ENCODE assay signal across 14 cellular contexts in genomic region chr19:842802-843179, GRCh38. TPM values are rescaled to one million over a fixed set of nuclear protein-coding genes. Genes with fewer than 3 reads are reported as not detected.
DNase-seq lines count a peak whose midpoint lies in the region; TF ChIP-seq lines count a peak whose summit lies in the region.
"Not testable (repeated sequence)": the region's sequence is repeated elsewhere in the genome, so short reads cannot be mapped to it uniquely, and the experiment has no call there.
"Had no signal": no experiment of that assay in that cellular context is flagged by ENCODE, and none has a peak within 500 bp of the region (broad histone marks: within the 10 kb centered on the region; RNA-seq: fewer than 3 reads in every experiment).

No MANE protein-coding gene starts in this region.

- H3K27me3 ChIP-seq in HL-60 (ENCODE audit: insufficient read depth, poor library complexity, severe bottlenecking), result not testable (repeated sequence)
- peaks cover 46% of the 10 kb centered on the region for H3K27me3 ChIP-seq in PC-9 (ENCODE audit: insufficient read depth, low read depth)

- H3K4me1 ChIP-seq in ES-I3 (ENCODE audit: insufficient read depth, low read length); PC-9 (replicated peaks; ENCODE audit: insufficient read depth): not testable (repeated sequence)

- DNase-seq in HL-60 (ENCODE audit: low read depth in 1 of 2, low spot score in 1 of 2); PC-9; nephron progenitor cell: not testable (repeated sequence)

- not testable (repeated sequence) for H3K36me3 Mint-ChIP-seq in brain; nephron progenitor cell (ENCODE audit: low read depth)

- H3K4me2 ChIP-seq in PC-9, result peak overlapping the region; percentile 82

- peak overlapping the region; percentile 74 for H3K27ac ChIP-seq in HL-60 (replicated peaks)
- H3K27ac ChIP-seq in PC-9, result not testable (repeated sequence)

- H3K27me3 Mint-ChIP-seq in brain, result peaks cover 17% of the 10 kb centered on the region
- H3K27me3 Mint-ChIP-seq in nephron progenitor cell (ENCODE audit: low read depth, poor library complexity), result peaks cover 37% of the 10 kb centered on the region

- H3K4me3 Mint-ChIP-seq in brain (peak overlapping the region in 3 of 5 experiments; percentile 63 to 76 (median 69)), nephron progenitor cell (peak overlapping the region; percentile 42)

- peaks cover 25% of the 10 kb centered on the region for H3K4me1 Mint-ChIP-seq in brain
- H3K4me1 Mint-ChIP-seq in nephron progenitor cell, result peaks cover 25% of the 10 kb centered on the region

- POLR2A ChIA-PET in PC-9 (lab: Charles Lee; ENCODE audit: unreplicated experiment), result not testable (repeated sequence)

- not testable (repeated sequence) for H2AFZ ChIP-seq in PC-9

- CTCF ChIA-PET in PC-9 (lab: Charles Lee), result interaction anchor here (0.6 kb wide), 1 partner anchor 308 kb away, joined by 4 read pairs; no protein-coding TSS in a partner anchor

- TF ChIP-seq CTCF in HL-60 (IDR thresholded peaks at IDR 0.05; ENCODE audit: insufficient read depth, low read length); PC-9 (conservative IDR thresholded peaks at IDR 0.05); brain (conservative IDR thresholded peaks at IDR 0.05); nephron progenitor cell (IDR thresholded peaks at IDR 0.05): not testable (repeated sequence)

- peaks cover 0 to 24% (median 3%) of the 10 kb centered on the region in 5 experiments for H3K9me3 Mint-ChIP-seq in brain
- not testable (repeated sequence) for H3K9me3 Mint-ChIP-seq in nephron progenitor cell

- peak overlapping the region; percentile 68 for H3K4me3 ChIP-seq in HL-60 (replicated peaks; ENCODE audit: insufficient read depth, low read length)
- H3K4me3 ChIP-seq in PC-9, result not testable (repeated sequence)

- H3K9me2 ChIP-seq in PC-9 (ENCODE audit: insufficient read depth), result not testable (repeated sequence)

- H3K27ac Mint-ChIP-seq in brain, nephron progenitor cell: not testable (repeated sequence)

- H3K36me3 ChIP-seq in ES-I3 (ENCODE audit: insufficient read depth, low read length); PC-9 (ENCODE audit: low read depth): not testable (repeated sequence)

- not testable (repeated sequence) for BruUV-seq in PC-9 (replicated peaks; lab: Mats Ljungman, UMichigan)

- H3K79me2 ChIP-seq in PC-9 (ENCODE audit: low read depth), result not testable (repeated sequence)

- H3F3A ChIP-seq in PC-9 (ENCODE audit: insufficient read depth, low read depth), result not testable (repeated sequence)

- H3K9me3 ChIP-seq in ES-I3 (ENCODE audit: control insufficient read depth, insufficient read depth, low read length); PC-9 (ENCODE audit: insufficient read depth, low read depth): not testable (repeated sequence)

- peak overlapping the region; percentile 45; the same call in 1 of the 2 replicates for H3K9ac ChIP-seq in ES-I3 (ENCODE audit: low read depth, low read length)

- H4K20me1 ChIP-seq in PC-9 (ENCODE audit: insufficient read depth), result not testable (repeated sequence)

- intact Hi-C loops in PC-9 (cut with micrococcal nuclease; ENCODE audit: unreplicated experiment), result not testable (repeated sequence)

RNA-seq across cellular contexts. Expression of gene PRTN3, which starts 2.0 kb away (rescaled TPM):
- total RNA-seq in PC-9 (2021), result not detected in 2 replicates
- polyA plus RNA-seq in brain (ENCODE audit: insufficient read depth, low read depth, low replicate concordance), result 0.34 TPM
- total RNA-seq: Calu3; CD4-positive, alpha-beta memory T cell; G401; GM12878; HT1080; IMR-90 had no signal
- polyA plus RNA-seq: BJ; CD4-positive, alpha-beta memory T cell; IMR-90 had no signal

RNA-seq across cellular contexts. Expression of gene ELANE, which starts 9.3 kb away (rescaled TPM):
- not detected in 2 replicates for total RNA-seq in PC-9 (2021)
- not detected for polyA plus RNA-seq in brain (ENCODE audit: insufficient read depth, low read depth, low replicate concordance)
- total RNA-seq: Calu3; CD4-positive, alpha-beta memory T cell; G401; GM12878; H1; H9; HT1080; IMR-90 had no signal
- polyA plus RNA-seq: CD4-positive, alpha-beta memory T cell; GM12878; H1 had no signal

RNA-seq across cellular contexts. Expression of gene AZU1, which starts 15.2 kb away (rescaled TPM):
- total RNA-seq in PC-9 (2021), result not detected in 2 replicates
- polyA plus RNA-seq in brain (ENCODE audit: insufficient read depth, low read depth, low replicate concordance), result 1.4 TPM
- total RNA-seq: Calu3; CD4-positive, alpha-beta memory T cell; G401; GM12878; HT1080; IMR-90 had no signal
- polyA plus RNA-seq: CD4-positive, alpha-beta memory T cell; GM12878 had no signal

RNA-seq across cellular contexts. Expression of gene CFD, which starts 16.7 kb away (rescaled TPM):
- total RNA-seq in PC-9 (2021), result 8.0 and 17.1 TPM in 2 replicates
- polyA plus RNA-seq in brain (ENCODE audit: insufficient read depth, low read depth, low replicate concordance), result 3.4 TPM
- total RNA-seq: HT1080 had no signal

RNA-seq across cellular contexts. Expression of gene PLPPR3, which starts 21.0 kb away (rescaled TPM):
- total RNA-seq in PC-9 (2021), result 0.81 and 0.90 TPM in 2 replicates
- polyA plus RNA-seq in brain (ENCODE audit: insufficient read depth, low read depth, low replicate concordance), result 86.2 TPM
- total RNA-seq: Calu3; CD4-positive, alpha-beta memory T cell; GM12878; HT1080 had no signal
- polyA plus RNA-seq: CD4-positive, alpha-beta memory T cell had no signal
